Comparison of ENCODE assay signal across 8 cellular contexts in genomic region chr5:368162-369084, GRCh38. TPM values are rescaled to one million over a fixed set of nuclear protein-coding genes. Genes with fewer than 3 reads are reported as not detected.
DNase-seq lines count a peak whose midpoint lies in the region; ATAC-seq and TF ChIP-seq lines count a peak whose summit lies in the region.

No MANE protein-coding gene starts in this region.

- TF ChIP-seq CTCF in IMR-90 (conservative IDR thresholded peaks at IDR 0.05; ENCODE audit: low read depth, low read length) (no peak), cardiac fibroblast (IDR thresholded peaks at IDR 0.05; ENCODE audit: low read depth, low read length) (no peak), prostate gland (IDR thresholded peaks at IDR 0.05) (no peak)

- H3K4me1 ChIP-seq in IMR-90 (ENCODE audit: control insufficient read depth, insufficient read depth, low read length), result peaks cover 36% of the 10 kb centered on the region
- no peaks in the 10 kb centered on the region for H3K4me1 ChIP-seq in prostate gland (replicated peaks)

- peak overlapping the region; percentile 89 for H2AK9ac ChIP-seq in IMR-90 (replicated peaks; ENCODE audit: low read depth, low read length, poor library complexity)

- H2AFZ ChIP-seq in IMR-90 (replicated peaks; ENCODE audit: low read length, poor library complexity), result peak overlapping the region; percentile 56

- peak overlapping the region; percentile 45; the same call in 1 of the 3 replicates for H2BK15ac ChIP-seq in IMR-90 (ENCODE audit: low read depth, low read length)

- peak; percentile 44 for ATAC-seq in GM21526 (IDR thresholded peaks at IDR 0.05; ENCODE audit: low FRiP score, unreplicated experiment)
- ATAC-seq in IMR-90 (ENCODE audit: low read depth), result peak; percentile 68

- peaks cover 21% of the 10 kb centered on the region for H3K9me1 ChIP-seq in IMR-90 (ENCODE audit: insufficient read depth, low read length)

- H3K9ac ChIP-seq in IMR-90 (ENCODE audit: low read depth, low read length), result peak overlapping the region; percentile 40

- peak overlapping the region; percentile 96 for H2BK120ac ChIP-seq in IMR-90 (ENCODE audit: low read depth, low read length)

- no peak for TF ChIP-seq POLR2A in IMR-90 (IDR thresholded peaks at IDR 0.05; ENCODE audit: low read depth, low read length)
- no peak for TF ChIP-seq POLR2A in prostate gland (IDR thresholded peaks at IDR 0.05)

- H3K36me3 ChIP-seq in IMR-90 (ENCODE audit: control insufficient read depth, insufficient read depth, low read length), result peaks cover 39% of the 10 kb centered on the region
- H3K36me3 ChIP-seq in prostate gland, result no peaks in the 10 kb centered on the region

- 0% methylated on average over 7 of the region's 27 CpGs; no CpG with 5 or more reads in 1 of the 2 experiments for WGBS in IMR-90 (ENCODE audit: extremely low coverage in 2 of 2, insufficient read length in 1 of 2), 2 experiments
- 70% methylated on average over 27 of the region's 27 CpGs for WGBS in prostate gland

- peak overlapping the region; percentile 84 for H3K56ac ChIP-seq in IMR-90 (ENCODE audit: extremely low read depth, insufficient read depth, low read length)

- BruUV-seq in IMR-90 (replicated peaks; lab: Mats Ljungman, UMichigan), result no TSS peak

- peak overlapping the region; percentile 95 for H3K18ac ChIP-seq in IMR-90 (ENCODE audit: low read depth, low read length)

- H3K4me3 ChIP-seq in IMR-90 (ENCODE audit: insufficient read depth, low read depth, low read length) (no peak overlapping the region), cardiac fibroblast (replicated peaks in 1 of 2; ENCODE audit: low read depth in 2 of 2, low read length in 2 of 2) (no peak overlapping the region), prostate gland (no peak overlapping the region)

- H2BK20ac ChIP-seq in IMR-90 (ENCODE audit: low read depth, low read length), result peak overlapping the region; percentile 93

- H4K8ac ChIP-seq in IMR-90 (ENCODE audit: low read depth in 2 of 2, low read length in 2 of 2), result peak overlapping the region; percentile 87 to 94

- peak overlapping the region; percentile 98 for H4K91ac ChIP-seq in IMR-90 (ENCODE audit: insufficient read depth, low read depth, low read length)

- in situ Hi-C loops in IMR-90 (cut with MboI; ENCODE audit: low sequenced_read_pairs), result no loop called here

- H3K9me3 ChIP-seq in IMR-90 (ENCODE audit: control insufficient read depth, insufficient read depth, low read length), result 0 out of 2 replicates have a peak, but pooled peaks cover 5% of the 10 kb centered on the region
- no peaks in the 10 kb centered on the region for H3K9me3 ChIP-seq in prostate gland

- intact Hi-C loops in IMR-90 (cut with micrococcal nuclease) (loop anchor here (1.0 to 2.0 kb wide), 2 partner anchors 26 to 32 kb away; no protein-coding TSS in a partner anchor), prostate gland (cut with DNase I) (no loop called here)

- H3K14ac ChIP-seq in IMR-90 (replicated peaks; ENCODE audit: low read depth, low read length), result peak overlapping the region; percentile 92

- no peak; the same call in none of the 2 replicates for TF ChIP-seq RAD21 in IMR-90 (IDR thresholded peaks at IDR 0.05; ENCODE audit: low read length)

- POLR2A ChIA-PET in IMR-90 (lab: Charles Lee; ENCODE audit: unreplicated experiment), result no interaction called here

- H3K27me3 ChIP-seq in IMR-90 (ENCODE audit: control insufficient read depth, insufficient read depth, low read length) (no peaks in the 10 kb centered on the region), prostate gland (replicated peaks; ENCODE audit: insufficient read depth) (no peaks in the 10 kb centered on the region)

- H3K79me1 ChIP-seq in IMR-90 (ENCODE audit: low read depth in 1 of 2, low read length in 2 of 2), result peaks cover 29 to 71% of the 10 kb centered on the region in 2 experiments

- peak overlapping the region; percentile 95 for H3K27ac ChIP-seq in IMR-90 (ENCODE audit: insufficient read depth, low read length)
- H3K27ac ChIP-seq in prostate gland, result no peak overlapping the region

- DNase-seq in GM04504 (ENCODE audit: low read depth), result peak; percentile 75
- DNase-seq in IMR-90, result peak; percentile 98
- DNase-seq in cardiac fibroblast (ENCODE audit: low read depth in 2 of 2), result peak; percentile 70 to 83
- DNase-seq in prostate gland (ENCODE audit: low spot score), result peak; percentile 2
- no peak for DNase-seq in HuH-7 (ENCODE audit: low spot score)
- DNase-seq in DMS79 treated with DMSO at 0.1 percent for 48 hours (lab: John Stamatoyannopoulos, UW), result no peak
- no peak for DNase-seq in NCI-H1048 (lab: John Stamatoyannopoulos, UW)

- H3K4ac ChIP-seq in IMR-90 (ENCODE audit: low read depth, low read length), result peak overlapping the region; percentile 97

- peak overlapping the region; percentile 93 for H4K5ac ChIP-seq in IMR-90 (ENCODE audit: low read depth, low read length)

- H3K23ac ChIP-seq in IMR-90 (ENCODE audit: low read depth, low read length), result peak overlapping the region; percentile 94

- CTCF ChIA-PET in IMR-90 (lab: Yijun Ruan, JAX), result interaction anchor here (0.5 to 1.7 kb wide), 3 partner anchors 15 to 31 kb away, joined by 3 to 6 read pairs (median 4); no protein-coding TSS in a partner anchor

- H4K20me1 ChIP-seq in IMR-90 (ENCODE audit: insufficient read depth, low read length), result peaks cover 9% of the 10 kb centered on the region; the same call in 1 of the 2 replicates

- peak overlapping the region; percentile 97 for H2BK5ac ChIP-seq in IMR-90 (ENCODE audit: low read depth, low read length, poor library complexity, severe bottlenecking)

- H3K4me2 ChIP-seq in IMR-90 (ENCODE audit: low read depth, low read length), result peak overlapping the region; percentile 63

- peak overlapping the region; percentile 99 for H2AK5ac ChIP-seq in IMR-90 (ENCODE audit: low read depth, low read length)

- dilution Hi-C loops in IMR-90 (cut with HindIII; ENCODE audit: low sequenced_read_pairs, unreplicated experiment), result no loop called here

TF ChIP-seq in IMR-90, 13 proteins besides CTCF, POLR2A, EP300 and RAD21:
- TF ChIP-seq MAZ (IDR thresholded peaks at IDR 0.05; ENCODE audit: borderline replicate concordance, low read depth, low read length), result peak; percentile 57; the same call in 1 of the 2 replicates
- TF ChIP-seq USF2 (IDR thresholded peaks at IDR 0.05; ENCODE audit: low read depth, low read length), result no peak
- peak; percentile 49 for TF ChIP-seq FOS (IDR thresholded peaks at IDR 0.05; ENCODE audit: low read depth, low read length)
- 0 out of 2 replicates have a peak, but pooled peaks have one; percentile 0 for TF ChIP-seq CEBPB (IDR thresholded peaks at IDR 0.05; ENCODE audit: low read depth, low read length)
- peak; percentile 48 for TF ChIP-seq MAFK (IDR thresholded peaks at IDR 0.05; ENCODE audit: low read depth, low read length)
- no peak for TF ChIP-seq RFX5 (IDR thresholded peaks at IDR 0.05; ENCODE audit: low read depth, low read length)
- no peak for TF ChIP-seq NFE2L2 (IDR thresholded peaks at IDR 0.05; ENCODE audit: low read depth, low read length)
- peak; percentile 77 for TF ChIP-seq BHLHE40 (IDR thresholded peaks at IDR 0.05; ENCODE audit: low read depth, low read length)

RNA-seq across cellular contexts. Expression of gene AHRR, which starts 46.9 kb away (rescaled TPM):
- total RNA-seq in IMR-90 (2012; rRNA removed), result 15.6 and 16.7 TPM in 2 replicates
- polyA plus RNA-seq in IMR-90 (2012; rRNA removed), result 36.1 and 37.1 TPM in 2 replicates
- polyA plus RNA-seq in IMR-90 (2012; cell fraction: cytosol; rRNA removed), result 24.9 and 33.9 TPM in 2 replicates
- polyA plus RNA-seq in IMR-90 (2012; cell fraction: nucleus; rRNA removed; ENCODE audit: low replicate concordance), result 77.0 and 141 TPM in 2 replicates
- 10 to 100 TPM in 1 of 2 donors, 1 to 10 TPM in 1; 1.9 to 17.7 TPM for total RNA-seq in prostate gland

Comparison
In these comparisons a context has a peak if more than half of its experiments do, and no peak if none do; other contexts are left out.
1. DNase-seq: peak in GM04504 (single experiment), IMR-90 (single experiment), cardiac fibroblast (2 of 2) and prostate gland (single experiment); none in HuH-7 (single experiment), DMS79 treated with DMSO at 0.1 percent for 48 hours (single experiment) and NCI-H1048 (single experiment).